ENCODE assay signal across 18 cellular contexts in the genomic region with DNA sequence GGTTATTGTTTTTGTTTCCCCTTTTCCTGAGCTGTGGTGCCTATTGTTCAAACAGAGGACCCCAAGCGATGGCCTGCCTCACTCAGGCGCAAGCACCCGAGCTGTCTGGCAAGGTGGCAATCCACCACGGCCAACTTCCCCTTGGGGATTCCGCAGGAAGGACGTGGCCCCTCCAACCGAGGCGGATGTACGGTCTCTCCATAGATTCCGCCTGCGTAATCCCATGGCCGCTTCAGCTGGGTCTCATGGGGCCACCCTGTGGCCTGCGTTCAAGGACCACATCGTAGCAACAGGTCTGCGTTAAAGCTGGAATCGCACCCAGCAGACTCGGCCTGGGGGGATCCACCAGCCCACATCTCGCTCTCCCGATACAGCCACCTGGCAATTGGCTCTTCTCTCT.
A peak's percentile ranks its signal among the peaks of the same experiment; 100 is the strongest.
DNase-seq lines count a peak whose midpoint lies in the region; ATAC-seq lines count a peak whose summit lies in the region.
"Had no signal": no experiment of that assay in that cellular context is flagged by ENCODE, and none has a peak within 500 bp of the region (broad histone marks: within the 10 kb centered on the region; RNA-seq: fewer than 3 reads in every experiment).

No MANE protein-coding gene starts in this region.

- no peaks in the 10 kb centered on the region for H3K9me3 ChIP-seq in CD4-positive, alpha-beta memory T cell (ENCODE audit: control insufficient read depth in 1 of 2, low read length in 2 of 2)
- H3K9me3 ChIP-seq: mucosa of descending colon, pancreas had no signal

- POLR2A ChIA-PET in CD4-positive, alpha-beta memory T cell (lab: Charles Lee; ENCODE audit: partially characterized antibody), result no interaction called here

- peak overlapping the region; percentile 2 for H3K27ac ChIP-seq in layer of hippocampus (ENCODE audit: low read depth, low read length)
- no peak overlapping the region for H3K27ac ChIP-seq in CD4-positive, alpha-beta memory T cell (ENCODE audit: low read depth, low read length)
- H3K27ac ChIP-seq: epithelial cell of prostate, pancreas had no signal

- H3K4me3 Mint-ChIP-seq in activated naive CD4-positive, alpha-beta T cell treated with anti-CD3 and anti-CD28 coated beads for 36 hours, result no peak overlapping the region
- no peak overlapping the region for H3K4me3 Mint-ChIP-seq in activated naive CD4-positive, alpha-beta T cell treated with anti-CD3 and anti-CD28 coated beads, Interleukin-2, amount 10 ng/mL, durations not matched to agents 7 days and 5 days
- H3K4me3 Mint-ChIP-seq in stimulated activated effector memory CD8-positive, alpha-beta T cell treated with anti-CD3 and anti-CD28 coated beads, Interleukin-12 subunit alpha, Interleukin-12 subunit beta, amount 100 ng/mL, for 72 hours, result no peak overlapping the region
- no peak overlapping the region for H3K4me3 Mint-ChIP-seq in CD4-positive, alpha-beta memory T cell
- H3K4me3 Mint-ChIP-seq: stimulated activated naive CD8-positive, alpha-beta T cell treated with anti-CD3 and anti-CD28 coated beads, Interleukin-15, Interleukin-2, amounts not matched to agents 100 ng/mL and 50 ng/mL, for 24 hours had no signal

- H3K4me1 ChIP-seq in CD4-positive, alpha-beta memory T cell (ENCODE audit: insufficient read depth, low read length), result no peaks in the 10 kb centered on the region

- H3K27me3 ChIP-seq in layer of hippocampus (ENCODE audit: control insufficient read depth, insufficient read depth, low read length), result no peaks in the 10 kb centered on the region
- no peaks in the 10 kb centered on the region for H3K27me3 ChIP-seq in CD4-positive, alpha-beta memory T cell (ENCODE audit: insufficient read depth, low read length)
- H3K27me3 ChIP-seq: pancreas had no signal

- peak; percentile 32 for DNase-seq in activated naive CD4-positive, alpha-beta T cell treated with anti-CD3 and anti-CD28 coated beads for 36 hours
- DNase-seq in activated naive CD4-positive, alpha-beta T cell treated with anti-CD3 and anti-CD28 coated beads, Interleukin-2, amount 10 ng/mL, durations not matched to agents 7 days and 5 days, result no peak
- peak; percentile 49 for DNase-seq in NOMO-1 treated with dmso at 0.1 percent for 144 hours (lab: John Stamatoyannopoulos, UW; ENCODE audit: unreplicated experiment)
- no peak for DNase-seq in stimulated activated effector memory CD8-positive, alpha-beta T cell treated with anti-CD3 and anti-CD28 coated beads, Interleukin-12 subunit alpha, Interleukin-12 subunit beta, amount 100 ng/mL, for 72 hours (ENCODE audit: low spot score in 2 of 2)
- DNase-seq in CD4-positive, alpha-beta memory T cell, result no peak
- DNase-seq: activated CD8-positive, alpha-beta memory T cell treated with anti-CD3 and anti-CD28 coated beads for 24 hours; Calu3; NCI-H2081; NCI-H526; pancreas had no signal

- intact Hi-C loops in activated naive CD4-positive, alpha-beta T cell treated with anti-CD3 and anti-CD28 coated beads for 36 hours (cut with micrococcal nuclease), result loop anchor here (1.0 kb wide), 1 partner anchor 80 kb away; a partner anchor contains a TSS
- intact Hi-C loops in CD4-positive, alpha-beta memory T cell (cut with micrococcal nuclease), result no loop called here

- peaks cover 16% of the 10 kb centered on the region for H3K27me3 Mint-ChIP-seq in activated naive CD4-positive, alpha-beta T cell treated with anti-CD3 and anti-CD28 coated beads for 36 hours (ENCODE audit: low read depth)
- peaks cover 68% of the 10 kb centered on the region for H3K27me3 Mint-ChIP-seq in activated naive CD4-positive, alpha-beta T cell treated with anti-CD3 and anti-CD28 coated beads, Interleukin-2, amount 10 ng/mL, durations not matched to agents 7 days and 5 days
- peaks cover 10 to 14% of the 10 kb centered on the region in 2 donors for H3K27me3 Mint-ChIP-seq in CD4-positive, alpha-beta memory T cell

- no peaks in the 10 kb centered on the region for H3K36me3 ChIP-seq in CD4-positive, alpha-beta memory T cell (ENCODE audit: insufficient read depth, low read length)
- H3K36me3 ChIP-seq: pancreas had no signal

- H3K36me3 Mint-ChIP-seq in activated naive CD4-positive, alpha-beta T cell treated with anti-CD3 and anti-CD28 coated beads for 36 hours (ENCODE audit: low read depth), result no peaks in the 10 kb centered on the region
- H3K36me3 Mint-ChIP-seq in activated naive CD4-positive, alpha-beta T cell treated with anti-CD3 and anti-CD28 coated beads, Interleukin-2, amount 10 ng/mL, durations not matched to agents 7 days and 5 days, result no peaks in the 10 kb centered on the region
- H3K36me3 Mint-ChIP-seq in stimulated activated effector memory CD8-positive, alpha-beta T cell treated with anti-CD3 and anti-CD28 coated beads, Interleukin-12 subunit alpha, Interleukin-12 subunit beta, amount 100 ng/mL, for 72 hours, result no peaks in the 10 kb centered on the region
- H3K36me3 Mint-ChIP-seq in CD4-positive, alpha-beta memory T cell, result no peaks in the 10 kb centered on the region

- no peaks in the 10 kb centered on the region for H3K9me3 Mint-ChIP-seq in activated naive CD4-positive, alpha-beta T cell treated with anti-CD3 and anti-CD28 coated beads for 36 hours
- H3K9me3 Mint-ChIP-seq in activated naive CD4-positive, alpha-beta T cell treated with anti-CD3 and anti-CD28 coated beads, Interleukin-2, amount 10 ng/mL, durations not matched to agents 7 days and 5 days, result no peaks in the 10 kb centered on the region
- H3K9me3 Mint-ChIP-seq in stimulated activated effector memory CD8-positive, alpha-beta T cell treated with anti-CD3 and anti-CD28 coated beads, Interleukin-12 subunit alpha, Interleukin-12 subunit beta, amount 100 ng/mL, for 72 hours, result no peaks in the 10 kb centered on the region
- H3K9me3 Mint-ChIP-seq in CD4-positive, alpha-beta memory T cell, result no peaks in the 10 kb centered on the region
- H3K9me3 Mint-ChIP-seq: activated T-helper 2 cell treated with anti-CD3 and anti-CD28 coated beads, Interferon-gamma antibody, Interleukin-2, Interleukin-4, amounts not matched to agents 10 μg/mL and 5 μg/mL and 100 μg/mL, durations not matched to agents 14 hours and 24 hours and 36 hours; stimulated activated naive CD8-positive, alpha-beta T cell treated with anti-CD3 and anti-CD28 coated beads, Interleukin-15, Interleukin-2, amounts not matched to agents 100 ng/mL and 50 ng/mL, for 24 hours had no signal

- H3K4me3 ChIP-seq in CD4-positive, alpha-beta memory T cell (ENCODE audit: low read length in 2 of 2), result no peak overlapping the region
- H3K4me3 ChIP-seq: mucosa of descending colon, pancreas had no signal

- H3K4me1 Mint-ChIP-seq in activated naive CD4-positive, alpha-beta T cell treated with anti-CD3 and anti-CD28 coated beads for 36 hours (ENCODE audit: low read depth), result peaks cover 5% of the 10 kb centered on the region
- H3K4me1 Mint-ChIP-seq in activated naive CD4-positive, alpha-beta T cell treated with anti-CD3 and anti-CD28 coated beads, Interleukin-2, amount 10 ng/mL, durations not matched to agents 7 days and 5 days, result peaks cover 14% of the 10 kb centered on the region
- H3K4me1 Mint-ChIP-seq in stimulated activated effector memory CD8-positive, alpha-beta T cell treated with anti-CD3 and anti-CD28 coated beads, Interleukin-12 subunit alpha, Interleukin-12 subunit beta, amount 100 ng/mL, for 72 hours, result peaks cover 18% of the 10 kb centered on the region
- peaks cover 0 to 5% (median 0%) of the 10 kb centered on the region in 4 donors for H3K4me1 Mint-ChIP-seq in CD4-positive, alpha-beta memory T cell

- CTCF ChIA-PET in activated naive CD4-positive, alpha-beta T cell treated with anti-CD3 and anti-CD28 coated beads for 36 hours (lab: Charles Lee), result no interaction called here
- CTCF ChIA-PET in activated naive CD4-positive, alpha-beta T cell treated with anti-CD3 and anti-CD28 coated beads, Interleukin-2, amount 10 ng/mL, durations not matched to agents 7 days and 5 days (lab: Charles Lee), result no interaction called here
- CTCF ChIA-PET in CD4-positive, alpha-beta memory T cell (lab: Charles Lee; ENCODE audit: partially characterized antibody), result no interaction called here

- no peak for ATAC-seq in stimulated activated effector memory CD8-positive, alpha-beta T cell treated with anti-CD3 and anti-CD28 coated beads, Interleukin-12 subunit alpha, Interleukin-12 subunit beta, amount 100 ng/mL, for 72 hours
- ATAC-seq in GM19324 (IDR thresholded peaks at IDR 0.05; ENCODE audit: low FRiP score, unreplicated experiment) (no peak), HG02571 (IDR thresholded peaks at IDR 0.05; ENCODE audit: unreplicated experiment) (no peak)
- ATAC-seq: mucosa of descending colon, Panc1 had no signal

- no peak overlapping the region for H3K27ac Mint-ChIP-seq in activated naive CD4-positive, alpha-beta T cell treated with anti-CD3 and anti-CD28 coated beads for 36 hours
- H3K27ac Mint-ChIP-seq in activated naive CD4-positive, alpha-beta T cell treated with anti-CD3 and anti-CD28 coated beads, Interleukin-2, amount 10 ng/mL, durations not matched to agents 7 days and 5 days, result no peak overlapping the region
- H3K27ac Mint-ChIP-seq in stimulated activated effector memory CD8-positive, alpha-beta T cell treated with anti-CD3 and anti-CD28 coated beads, Interleukin-12 subunit alpha, Interleukin-12 subunit beta, amount 100 ng/mL, for 72 hours, result peak overlapping the region; percentile 34
- no peak overlapping the region for H3K27ac Mint-ChIP-seq in CD4-positive, alpha-beta memory T cell
- H3K27ac Mint-ChIP-seq: activated T-helper 2 cell treated with anti-CD3 and anti-CD28 coated beads, Interferon-gamma antibody, Interleukin-2, Interleukin-4, amounts not matched to agents 10 μg/mL and 5 μg/mL and 100 μg/mL, durations not matched to agents 14 hours and 24 hours and 36 hours had no signal

Comparison
In these comparisons a context has a peak if more than half of its experiments do, and no peak if none do; other contexts are left out.
1. DNase-seq: peak in activated naive CD4-positive, alpha-beta T cell treated with anti-CD3 and anti-CD28 coated beads for 36 hours (single experiment) and NOMO-1 treated with dmso at 0.1 percent for 144 hours (single experiment); none in activated naive CD4-positive, alpha-beta T cell treated with anti-CD3 and anti-CD28 coated beads, Interleukin-2, amount 10 ng/mL, durations not matched to agents 7 days and 5 days (single experiment), stimulated activated effector memory CD8-positive, alpha-beta T cell treated with anti-CD3 and anti-CD28 coated beads, Interleukin-12 subunit alpha, Interleukin-12 subunit beta, amount 100 ng/mL, for 72 hours (0 of 2) and CD4-positive, alpha-beta memory T cell (0 of 5).